23 cellular contexts compared by ENCODE assay signal in the genomic region with DNA sequence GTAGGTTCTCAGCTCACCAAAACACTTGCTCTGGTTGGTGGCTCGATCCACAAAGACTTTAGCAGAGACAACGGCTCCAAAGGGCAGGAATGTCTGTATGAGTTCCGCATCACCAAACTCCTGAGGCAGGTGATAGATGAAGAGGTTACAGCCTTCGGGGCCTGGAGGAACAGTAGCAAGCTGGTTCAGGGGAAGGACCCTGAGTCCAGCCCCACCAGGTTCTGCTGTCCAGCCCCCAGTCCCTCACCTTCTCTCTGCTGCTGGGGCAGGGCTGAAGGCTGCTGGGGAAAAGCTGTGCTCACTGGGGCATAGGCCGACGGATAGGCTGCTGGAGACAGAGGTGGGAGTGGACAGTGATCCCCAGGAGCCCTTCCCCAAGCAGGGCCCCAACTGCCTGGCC. TPM values are rescaled to one million over a fixed set of nuclear protein-coding genes. Genes with fewer than 3 reads are reported as not detected.
"Had no signal": no experiment of that assay in that cellular context is flagged by ENCODE, and none has a peak within 500 bp of the region (broad histone marks: within the 10 kb centered on the region; RNA-seq: fewer than 3 reads in every experiment).

No MANE protein-coding gene starts in this region.

- H3K4me3 Mint-ChIP-seq: IgD-negative memory B cell had no signal

- H3K36me3 ChIP-seq: SJSA1 had no signal

- H3K4me1 Mint-ChIP-seq: IgD-negative memory B cell had no signal

- H3K27ac Mint-ChIP-seq: IgD-negative memory B cell had no signal

- FAIRE-seq: K562, RCC 7860 had no signal

- H3K27me3 Mint-ChIP-seq: IgD-negative memory B cell had no signal

- H3K27me3 ChIP-seq: SJSA1 had no signal

- H3K4me3 ChIP-seq: K562, SJSA1, SK-N-MC had no signal

- H3K9me3 Mint-ChIP-seq: IgD-negative memory B cell had no signal

- ATAC-seq: K562 had no signal

- H3K4me1 ChIP-seq: SJSA1 had no signal

- DNase-seq: Kasumi-1, MM.1S, NCI-H1092 treated with DMSO at 0.1 percent for 48 hours, NCI-H1436, NCI-H187, NCI-H2029, NCI-H2081 treated with DMSO at 0.1 percent for 48 hours, NCI-H2171, NCI-H226, NCI-H446, NCI-H510A, NCI-H524 treated with DMSO at 0.1 percent for 48 hours, NCI-H69, NCI-H774, RPMI8226, SIG-M5 had no signal

- H3K27ac ChIP-seq: KMS-11, SJSA1, SK-N-MC had no signal

- H3K9me3 ChIP-seq: SJSA1 had no signal

RNA-seq across cellular contexts. Expression of a gene that starts 31.7 kb away (rescaled TPM):
- total RNA-seq: K562, M059J had no signal
